Comparison of ENCODE assay signal across 28 cellular contexts in the genomic region with DNA sequence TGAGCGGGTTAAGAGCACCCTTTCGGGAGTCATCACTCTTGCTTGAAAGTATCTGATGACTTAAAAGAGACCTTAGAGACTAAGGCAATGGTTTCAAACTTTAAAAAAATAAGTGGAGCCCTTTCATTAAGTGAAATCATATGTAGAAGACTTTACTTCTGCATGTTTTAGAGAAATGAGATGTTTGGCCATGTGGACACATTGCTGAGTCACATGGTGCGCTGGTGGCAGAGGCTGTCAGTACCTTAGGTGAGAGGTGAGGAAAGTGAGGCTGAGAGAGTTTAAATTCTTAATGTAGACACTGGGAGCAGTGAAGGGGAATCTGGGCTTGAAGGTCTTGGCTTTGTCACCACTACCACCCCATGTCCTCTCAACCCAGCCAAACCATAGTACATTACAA.
"Had no signal": no experiment of that assay in that cellular context is flagged by ENCODE, and none has a peak within 500 bp of the region (broad histone marks: within the 10 kb centered on the region; RNA-seq: fewer than 3 reads in every experiment).

No MANE protein-coding gene starts in this region.

- H2AFZ ChIP-seq: neural progenitor cell, parathyroid adenoma had no signal

- H3K27me3 ChIP-seq: neural progenitor cell, ovary, spleen, suprapubic skin, testis, tibial artery, transverse colon, upper lobe of right lung, uterus had no signal

- H3K27ac ChIP-seq: neural progenitor cell, ovary, parathyroid adenoma, psoas muscle, skin epidermis, spleen, suprapubic skin, testis, tibial artery, transverse colon, upper lobe of right lung, uterus had no signal

- H3K9ac ChIP-seq: neural progenitor cell, parathyroid adenoma had no signal

- ATAC-seq: natural killer cell; psoas muscle; right cardiac atrium; sciatic nerve; stimulated activated memory B cell treated with anti-CD40 and anti-IgM and Interleukin-4, amounts not matched to agents 10 μg/mL and 1 μg/mL and 100 μg/mL, for 72 hours; stimulated activated naive CD8-positive, alpha-beta T cell treated with anti-CD3 and anti-CD28 coated beads, Interleukin-15, amount 100 ng/mL, for 72 hours; stimulated activated naive CD8-positive, alpha-beta T cell treated with anti-CD3 and anti-CD28 coated beads, Interleukin-15, Interleukin-2, amounts not matched to agents 100 U/mL and 50 U/mL, for 24 hours; upper lobe of right lung had no signal

- H3K9me3 ChIP-seq: ovary, psoas muscle, spleen, suprapubic skin, testis, tibial artery, transverse colon, upper lobe of right lung, uterus had no signal

- H3K36me3 ChIP-seq: neural progenitor cell, ovary, spleen, suprapubic skin, tibial artery, transverse colon, upper lobe of right lung, uterus had no signal

- H3K4me1 ChIP-seq: neural progenitor cell, parathyroid adenoma, psoas muscle, spleen, suprapubic skin, testis, tibial artery, transverse colon, upper lobe of right lung, uterus had no signal

- H3K4me3 ChIP-seq: neural progenitor cell, ovary, psoas muscle, skin epidermis, smooth muscle cell, spleen, suprapubic skin, testis, tibial artery, transverse colon, upper lobe of right lung, uterus had no signal

- H3K79me2 ChIP-seq: parathyroid adenoma had no signal

- H3K4me2 ChIP-seq: neural progenitor cell, smooth muscle cell had no signal

- DNase-seq: natural killer cell; occipital lobe; ovary; posterior cingulate gyrus; psoas muscle; right cardiac atrium; spleen; stimulated activated CD4-positive, alpha-beta T cell treated with anti-CD3 and anti-CD28 coated beads, Interleukin-12 subunit alpha, Interleukin-12 subunit beta, amount 100 ng/mL, for 4 hours; stimulated activated CD4-positive, alpha-beta T cell treated with anti-CD3 and anti-CD28 coated beads, Interleukin-1b, Interleukin-23, amount 100 ng/mL, for 48 hours; stimulated activated CD4-positive, alpha-beta T cell treated with anti-CD3 and anti-CD28 coated beads, Interleukin-4, amount 100 ng/mL, for 1 hour; stimulated activated CD4-positive, alpha-beta T cell treated with anti-CD3 and anti-CD28 coated beads, Interleukin-4, amount 100 ng/mL, for 4 hours; stimulated activated CD8-positive, alpha-beta memory T cell treated with anti-CD3 and anti-CD28 coated beads, Interleukin-4, amount 100 ng/mL, for 48 hours; stimulated activated naive CD4-positive, alpha-beta T cell; stimulated activated naive CD8-positive, alpha-beta T cell treated with anti-CD3 and anti-CD28 coated beads, Interleukin-15, amount 100 ng/mL, for 72 hours; stimulated activated naive CD8-positive, alpha-beta T cell treated with anti-CD3 and anti-CD28 coated beads, Interleukin-15, Interleukin-2, amounts not matched to agents 100 U/mL and 50 U/mL, for 24 hours; substantia nigra; testis; tibial artery; transverse colon; upper lobe of right lung; uterus had no signal
